In the genomic region with DNA sequence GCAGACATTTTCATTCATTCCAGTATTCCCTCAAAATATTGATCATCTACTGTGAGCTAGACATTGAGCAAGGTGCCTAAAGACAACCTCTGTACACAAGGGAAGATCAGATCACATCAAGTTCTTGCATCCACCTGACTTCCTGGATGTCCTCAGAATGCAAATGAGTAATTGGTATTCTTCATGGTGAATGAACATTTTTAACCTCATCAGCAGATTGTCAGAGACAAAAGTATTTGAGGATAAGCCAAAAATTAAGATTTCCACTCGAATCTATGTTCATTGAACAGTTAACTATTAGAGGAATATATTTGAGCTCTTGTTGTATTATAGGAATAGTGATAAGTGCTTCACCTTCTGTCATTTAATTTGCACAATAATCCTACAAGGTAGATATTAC, we compare ENCODE assay signal across 8 cellular contexts. TPM values are rescaled to one million over a fixed set of nuclear protein-coding genes. Genes with fewer than 3 reads are reported as not detected.
A peak's percentile ranks its signal among the peaks of the same experiment; 100 is the strongest.
DNase-seq lines count a peak whose midpoint lies in the region; ATAC-seq, FAIRE-seq and TF ChIP-seq lines count a peak whose summit lies in the region.

No MANE protein-coding gene starts in this region.

- peaks cover 19% of the 10 kb centered on the region for H3K36me3 ChIP-seq in GM23338 (ENCODE audit: insufficient read depth)
- peaks cover 44% of the 10 kb centered on the region for H3K36me3 ChIP-seq in SJCRH30
- peaks cover 17 to 44% (median 24%) of the 10 kb centered on the region in 4 donors for H3K36me3 ChIP-seq in esophagus muscularis mucosa
- H3K36me3 ChIP-seq in gastrocnemius medialis = peaks cover 0 to 29% of the 10 kb centered on the region in 2 donors

- H3K4me2 ChIP-seq in GM23338 = peak overlapping the region; percentile 89

- no peaks in the 10 kb centered on the region for H3F3A ChIP-seq in GM23338 (replicated peaks; ENCODE audit: low read depth)

- H3K9me3 Mint-ChIP-seq in GM23338 = no peaks in the 10 kb centered on the region

- H3K79me2 ChIP-seq in GM23338 (replicated peaks; ENCODE audit: insufficient read depth) = peaks cover 60% of the 10 kb centered on the region

- TF ChIP-seq POLR2A in esophagus muscularis mucosa (IDR thresholded peaks at IDR 0.05; ENCODE audit: low read depth) (no peak), gastrocnemius medialis (IDR thresholded peaks at IDR 0.05) (no peak)

- TF ChIP-seq EP300 in esophagus muscularis mucosa (IDR thresholded peaks at IDR 0.05) = no peak

- DNase-seq in GM23338 (ENCODE audit: low spot score) = no peak
- DNase-seq in SJCRH30 = no peak
- DNase-seq in esophagus muscularis mucosa (ENCODE audit: extremely low spot score) = no peak
- no peak for DNase-seq in gastrocnemius medialis
- DNase-seq in MV-4-11 (lab: John Stamatoyannopoulos, UW) = no peak
- DNase-seq in HTR-8/SVneo (ENCODE audit: insufficient read length, low spot score) = no peak
- DNase-seq in SK-N-DZ (ENCODE audit: low spot score) = no peak
- no peak for DNase-seq in NCI-H2227 treated with DMSO at 0.1 percent for 48 hours (lab: John Stamatoyannopoulos, UW)

- H3K4me3 Mint-ChIP-seq in GM23338 = peak overlapping the region; percentile 100

- peaks cover 17% of the 10 kb centered on the region for H3K4me1 Mint-ChIP-seq in GM23338

- peaks cover 19% of the 10 kb centered on the region for H3K4me1 ChIP-seq in GM23338 (ENCODE audit: insufficient read depth)
- peaks cover 10% of the 10 kb centered on the region for H3K4me1 ChIP-seq in SJCRH30
- H3K4me1 ChIP-seq in esophagus muscularis mucosa = peaks cover 15 to 37% (median 33%) of the 10 kb centered on the region in 4 donors
- H3K4me1 ChIP-seq in gastrocnemius medialis = peaks cover 23 to 27% of the 10 kb centered on the region in 2 donors

- peaks cover 6% of the 10 kb centered on the region; the same call in 1 of the 2 replicates for H4K20me1 ChIP-seq in GM23338 (replicated peaks; ENCODE audit: insufficient read depth)

- 97% methylated on average over 1 of the region's 1 CpG for WGBS in esophagus muscularis mucosa

- H3K36me3 Mint-ChIP-seq in GM23338 (ENCODE audit: low read depth) = peaks cover 59% of the 10 kb centered on the region

- no peak for FAIRE-seq in HTR-8/SVneo (lab: Jason Lieb, UNC)

- H3K27ac Mint-ChIP-seq in GM23338 = peak overlapping the region; percentile 100

- no peaks in the 10 kb centered on the region for H3K9me3 ChIP-seq in SJCRH30 (replicated peaks)
- H3K9me3 ChIP-seq in esophagus muscularis mucosa = no peaks in the 10 kb centered on the region
- H3K9me3 ChIP-seq in gastrocnemius medialis = no peaks in the 10 kb centered on the region

- ATAC-seq in GM23338 (no peak), gastrocnemius medialis (no peak)

- H2AFZ ChIP-seq in GM23338 = no peak overlapping the region

- in situ Hi-C loops in gastrocnemius medialis (cut with MboI; ENCODE audit: low sequenced_read_pairs in 4 of 4) = no loop called here

- H3K4me3 ChIP-seq in GM23338 (peak overlapping the region; percentile 48), SJCRH30 (peak overlapping the region; percentile 85), esophagus muscularis mucosa (peak overlapping the region in 3 of 4 donors; percentile 65 to 69 (median 67)), gastrocnemius medialis (peak overlapping the region in 2 of 4 donors; percentile 86 to 96)

- TF ChIP-seq CTCF in GM23338 (conservative IDR thresholded peaks at IDR 0.05; ENCODE audit: low read depth in 2 of 2) (no peak), esophagus muscularis mucosa (IDR thresholded peaks at IDR 0.05) (no peak), gastrocnemius medialis (IDR thresholded peaks at IDR 0.05 in 4 of 5, conservative IDR thresholded peaks at IDR 0.05 in 1 of 5) (no peak)

- no peaks in the 10 kb centered on the region for H3K9me2 ChIP-seq in GM23338 (ENCODE audit: insufficient read depth)

- H3K27me3 ChIP-seq in GM23338 (ENCODE audit: insufficient read depth) = no peaks in the 10 kb centered on the region
- no peaks in the 10 kb centered on the region for H3K27me3 ChIP-seq in SJCRH30
- no peaks in the 10 kb centered on the region for H3K27me3 ChIP-seq in esophagus muscularis mucosa
- H3K27me3 ChIP-seq in gastrocnemius medialis = no peaks in the 10 kb centered on the region

- intact Hi-C loops in esophagus muscularis mucosa (cut with DNase I) (no loop called here), gastrocnemius medialis (cut with DNase I; ENCODE audit: low total_unique reads) (loop anchor here (5.0 to 10.0 kb wide), 3 partner anchors 198 to 788 kb away; no protein-coding TSS in a partner anchor)

- no peak overlapping the region for H3K27ac ChIP-seq in GM23338 (ENCODE audit: low read depth)
- no peak overlapping the region for H3K27ac ChIP-seq in SJCRH30
- H3K27ac ChIP-seq in esophagus muscularis mucosa (replicated peaks in 1 of 4) = peak overlapping the region in 1 of 4 donors; percentile 89
- H3K27ac ChIP-seq in gastrocnemius medialis = peak overlapping the region in 3 of 4 donors; percentile 95 to 98 (median 97)

- peaks cover 3% of the 10 kb centered on the region for H3K27me3 Mint-ChIP-seq in GM23338 (ENCODE audit: insufficient read depth, low read depth, poor library complexity)

TF ChIP-seq in GM23338, 12 proteins besides CTCF, POLR2A, EP300 and RAD21 (continues in another document):
- TF ChIP-seq EZH2phosphoT487 (IDR thresholded peaks at IDR 0.05; ENCODE audit: unreplicated experiment) (no peak), STAT1 (IDR thresholded peaks at IDR 0.05; ENCODE audit: unreplicated experiment) (no peak), ZNF114 (CRISPR knock-in tag; IDR thresholded peaks at IDR 0.05) (no peak), ETS1 (IDR thresholded peaks at IDR 0.05) (no peak), EZH2 (IDR thresholded peaks at IDR 0.05; ENCODE audit: low read depth, unreplicated experiment) (no peak), REST (IDR thresholded peaks at IDR 0.05; ENCODE audit: unreplicated experiment) (no peak)

RNA-seq across cellular contexts. Expression of gene SMARCAD1, which starts 1.3 kb away (rescaled TPM):
- 58.4 and 86.2 TPM in 2 replicates for total RNA-seq in GM23338 (2014; rRNA removed; shearing (Covaris generic))
- 20.3 and 23.8 TPM in 2 replicates for polyA plus RNA-seq in GM23338 (2016; fragmentation: Nextera tagmentation; extraction: Ambion mirVana)
- total RNA-seq in SJCRH30 (2014; rRNA removed; shearing (Covaris generic)) = 83.6 and 101 TPM in 2 replicates
- total RNA-seq in esophagus muscularis mucosa (10 to 100 TPM; 12.3 to 19.1 (median 14.5) TPM), gastrocnemius medialis (10 to 100 TPM in 1 of 4 donors, 1 to 10 TPM in 3; 5.7 to 16.9 (median 8.0) TPM)
- polyA plus RNA-seq in SK-N-DZ (2014; cell fraction: cytosol; rRNA removed) = 53.7 and 57.2 TPM in 2 replicates
- 100 and 104 TPM in 2 replicates for polyA plus RNA-seq in SK-N-DZ (2014; cell fraction: nucleus; rRNA removed)

Comparison
In these comparisons a context has a peak if more than half of its experiments do, and no peak if none do; other contexts are left out.
1. H3K27ac ChIP-seq: peak in gastrocnemius medialis (3 of 4); none in GM23338 (single experiment) and SJCRH30 (single experiment).